In genomic region chr20:25485872-25486271, GRCh38 we compare ENCODE assay signal across 1 cellular context.
TF ChIP-seq lines count a peak whose summit lies in the region.

No MANE protein-coding gene starts in this region.

TF ChIP-seq in endothelial cell of umbilical vein, 7 proteins besides CTCF, POLR2A, EP300 and RAD21:
- no peak for TF ChIP-seq POLR2AphosphoS5 (IDR thresholded peaks at IDR 0.05; ENCODE audit: insufficient read depth, low read depth, low read length)
- TF ChIP-seq GATA2 (IDR thresholded peaks at IDR 0.05; ENCODE audit: insufficient read depth, insufficient read length, low read depth, low read length) = no peak
- TF ChIP-seq EZH2 (IDR thresholded peaks at IDR 0.05; ENCODE audit: borderline replicate concordance, low read depth, low read length, severe bottlenecking) = no peak
- no peak for TF ChIP-seq MAX (IDR thresholded peaks at IDR 0.05; ENCODE audit: insufficient read depth, insufficient read length)
- TF ChIP-seq JUN (IDR thresholded peaks at IDR 0.05; ENCODE audit: borderline replicate concordance, insufficient read depth, insufficient read length, low read depth) = no peak
- no peak for TF ChIP-seq MYC (IDR thresholded peaks at IDR 0.05; ENCODE audit: low read depth, low read length)
- TF ChIP-seq FOS (IDR thresholded peaks at IDR 0.05; ENCODE audit: borderline replicate concordance, insufficient read depth, low read length) = no peak
